1 cellular context compared by ENCODE assay signal in genomic region chr5:133564921-133565565, GRCh38.
TF ChIP-seq lines count a peak whose summit lies in the region.

No MANE protein-coding gene starts in this region.

TF ChIP-seq in K562, 482 proteins besides CTCF, POLR2A, EP300 and RAD21 (continued from another document):
- TF ChIP-seq TFE3 (CRISPR knock-in tag; IDR thresholded peaks at IDR 0.05): no peak
- TF ChIP-seq CCNT2 (IDR thresholded peaks at IDR 0.05; ENCODE audit: borderline replicate concordance, extremely low read depth, insufficient read length, low read depth, low read length): no peak
- no peak for TF ChIP-seq BCLAF1 (IDR thresholded peaks at IDR 0.05; ENCODE audit: borderline replicate concordance in 1 of 2, control insufficient read depth in 1 of 2, low read depth in 2 of 2, low read length in 1 of 2)
- no peak for TF ChIP-seq ZNF639 (CRISPR knock-in tag; conservative IDR thresholded peaks at IDR 0.05 in 1 of 2, IDR thresholded peaks at IDR 0.05 in 1 of 2)
- no peak for TF ChIP-seq ZBTB26 (CRISPR knock-in tag; IDR thresholded peaks at IDR 0.05)
- no peak for TF ChIP-seq FOXO4 (CRISPR knock-in tag; IDR thresholded peaks at IDR 0.05)
- TF ChIP-seq ZNF592 (IDR thresholded peaks at IDR 0.05): no peak
- no peak for TF ChIP-seq SMAD4 (CRISPR knock-in tag; conservative IDR thresholded peaks at IDR 0.05)
TF ChIP-seq in K562: peak in this region for 0.
